Comparison of ENCODE assay signal across 8 cellular contexts in genomic region chr5:154756871-154757646, GRCh38. TPM values are rescaled to one million over a fixed set of nuclear protein-coding genes. Genes with fewer than 3 reads are reported as not detected.
DNase-seq lines count a peak whose midpoint lies in the region; ATAC-seq lines count a peak whose summit lies in the region.

No MANE protein-coding gene starts in this region.

- CTCF ChIA-PET in activated CD4-positive, alpha-beta T cell treated with anti-CD3 and anti-CD28 coated beads for 36 hours (lab: Charles Lee) = no interaction called here

- peak overlapping the region; percentile 88 for H3K4me3 Mint-ChIP-seq in activated CD4-positive, alpha-beta T cell treated with anti-CD3 and anti-CD28 coated beads for 36 hours

- no peaks in the 10 kb centered on the region for H3K27me3 Mint-ChIP-seq in activated CD4-positive, alpha-beta T cell treated with anti-CD3 and anti-CD28 coated beads for 36 hours

- intact Hi-C loops in activated CD4-positive, alpha-beta T cell treated with anti-CD3 and anti-CD28 coated beads for 36 hours (cut with DNase I, micrococcal nuclease) = loop anchor here (5.0 kb wide), 4 partner anchors 55 to 565 kb away; partner anchors contain the start of genes GALNT10 (in 1 of the 2) and SAP30L (in 1 of the 2)

- POLR2A ChIA-PET in activated CD4-positive, alpha-beta T cell treated with anti-CD3 and anti-CD28 coated beads for 36 hours (lab: Charles Lee) = no interaction called here

- H3K4me1 ChIP-seq in BLaER1 = peaks cover 56% of the 10 kb centered on the region
- peaks cover 61% of the 10 kb centered on the region for H3K4me1 ChIP-seq in HUES6 (ENCODE audit: control insufficient read depth, insufficient read depth, low read length)

- H3K27ac ChIP-seq in BLaER1 (peak overlapping the region; percentile 99), HUES6 (ENCODE audit: low read depth, low read length) (peak overlapping the region; percentile 98; the same call in 1 of the 2 replicates)

- H3K9ac ChIP-seq in BLaER1 (peak overlapping the region; percentile 99), HUES6 (ENCODE audit: low read length) (peak overlapping the region; percentile 96)

- peak; percentile 72 for DNase-seq in activated CD4-positive, alpha-beta T cell treated with anti-CD3 and anti-CD28 coated beads for 36 hours
- DNase-seq in cerebellar cortex (ENCODE audit: low spot score) (peak; percentile 58), kidney tubule cell (ENCODE audit: low spot score) (peak; percentile 40)
- DNase-seq in stimulated activated CD4-positive, alpha-beta T cell treated with anti-CD3 and anti-CD28 coated beads, Interleukin-1b, Interleukin-23, amount 100 ng/mL, for 4 hours (ENCODE audit: low read depth in 2 of 2) = peak; percentile 46 to 47

- peak overlapping the region; percentile 100 for H3K4me3 ChIP-seq in BLaER1
- H3K4me3 ChIP-seq in HUES6 (ENCODE audit: low read depth, low read length) = peak overlapping the region; percentile 99

- H3K4me2 ChIP-seq in BLaER1 = peak overlapping the region; percentile 85

- peaks cover 14% of the 10 kb centered on the region for H3K36me3 Mint-ChIP-seq in activated CD4-positive, alpha-beta T cell treated with anti-CD3 and anti-CD28 coated beads for 36 hours (ENCODE audit: low read depth)

- H3K4me1 Mint-ChIP-seq in activated CD4-positive, alpha-beta T cell treated with anti-CD3 and anti-CD28 coated beads for 36 hours = peaks cover 57% of the 10 kb centered on the region

- H3K36me3 ChIP-seq in BLaER1 (peaks cover 11% of the 10 kb centered on the region; the same call in 1 of the 2 replicates), HUES6 (ENCODE audit: control insufficient read depth, insufficient read depth, low read length) (no peaks in the 10 kb centered on the region)

- H3K9me3 ChIP-seq in BLaER1 = no peaks in the 10 kb centered on the region
- H3K9me3 ChIP-seq in HUES6 (ENCODE audit: control insufficient read depth, insufficient read depth, low read depth, low read length) = no peaks in the 10 kb centered on the region

- no peaks in the 10 kb centered on the region for H3K9me3 Mint-ChIP-seq in activated CD4-positive, alpha-beta T cell treated with anti-CD3 and anti-CD28 coated beads for 36 hours (ENCODE audit: low read depth)

- ATAC-seq in activated CD4-positive, alpha-beta T cell treated with anti-CD3 and anti-CD28 coated beads for 36 hours = no peak
- ATAC-seq in HG02884 (IDR thresholded peaks at IDR 0.05; ENCODE audit: unreplicated experiment) = no peak
- ATAC-seq in HG02852 (IDR thresholded peaks at IDR 0.05; ENCODE audit: unreplicated experiment) = no peak

- H3K27me3 ChIP-seq in BLaER1 (no peaks in the 10 kb centered on the region), HUES6 (ENCODE audit: control insufficient read depth, insufficient read depth, low read length) (no peaks in the 10 kb centered on the region)

- peak overlapping the region; percentile 92 for H3K27ac Mint-ChIP-seq in activated CD4-positive, alpha-beta T cell treated with anti-CD3 and anti-CD28 coated beads for 36 hours

- peaks cover 63% of the 10 kb centered on the region for H4K20me1 ChIP-seq in BLaER1

RNA-seq across cellular contexts. Expression of gene LARP1, which starts 1.9 kb away (rescaled TPM):
- 100 to 1,000 TPM; 225 to 339 TPM for total RNA-seq in activated CD4-positive, alpha-beta T cell treated with anti-CD3 and anti-CD28 coated beads for 36 hours
